9 cellular contexts compared by ENCODE assay signal in the genomic region with DNA sequence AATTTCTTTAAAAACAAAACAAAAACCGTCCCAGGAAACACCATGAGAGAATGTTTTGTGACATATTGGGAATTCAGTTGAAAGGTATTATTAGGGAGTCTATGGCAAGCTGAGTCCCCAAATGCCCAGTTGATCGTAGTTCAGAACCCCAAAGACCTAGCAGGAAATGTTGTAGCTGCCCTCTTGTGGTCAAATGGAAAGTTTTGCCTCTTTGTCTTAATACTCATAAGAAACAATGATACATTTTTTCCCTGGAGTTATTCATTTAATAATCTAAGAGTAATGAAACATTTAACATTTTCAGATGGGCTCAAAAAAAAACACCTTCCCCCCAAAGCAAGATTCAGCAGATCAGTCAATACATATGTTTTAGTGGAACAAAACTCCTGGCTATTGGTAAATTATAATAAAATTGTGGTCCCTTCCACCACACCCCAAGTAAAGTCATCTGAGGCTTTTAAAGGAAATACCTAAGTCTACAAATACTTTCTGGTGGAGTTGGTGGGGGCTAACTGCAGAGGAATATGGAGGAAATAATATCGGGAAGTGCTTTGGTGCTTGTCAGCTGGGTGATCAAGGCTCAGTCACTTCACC. TPM values are rescaled to one million over a fixed set of nuclear protein-coding genes. Genes with fewer than 3 reads are reported as not detected.
A peak's percentile ranks its signal among the peaks of the same experiment; 100 is the strongest.
DNase-seq lines count a peak whose midpoint lies in the region; ATAC-seq, FAIRE-seq and TF ChIP-seq lines count a peak whose summit lies in the region.
"Had no signal": no experiment of that assay in that cellular context is flagged by ENCODE, and none has a peak within 500 bp of the region (broad histone marks: within the 10 kb centered on the region; RNA-seq: fewer than 3 reads in every experiment).

No MANE protein-coding gene starts in this region.

- peak; percentile 76 for TF ChIP-seq CTCF in AG10803 (conservative IDR thresholded peaks at IDR 0.05; ENCODE audit: low read length)
- peak; percentile 70 for TF ChIP-seq CTCF in MM.1S (IDR thresholded peaks at IDR 0.05; ENCODE audit: low read length)
- peak; percentile 64 for TF ChIP-seq CTCF in left ventricle myocardium inferior (IDR thresholded peaks at IDR 0.05; ENCODE audit: borderline replicate concordance)
- TF ChIP-seq CTCF in thoracic aorta (IDR thresholded peaks at IDR 0.05) = peak; percentile 61

- H3K4me3 ChIP-seq in AG10803 (ENCODE audit: low read length) = no peak overlapping the region
- H3K4me3 ChIP-seq in MM.1S (ENCODE audit: low read length) = no peak overlapping the region
- H3K4me3 ChIP-seq in left ventricle myocardium inferior = no peak overlapping the region
- H3K4me3 ChIP-seq in thoracic aorta = peak overlapping the region; percentile 50

- H3K27ac ChIP-seq in MM.1S (ENCODE audit: low read length) (no peak overlapping the region), left ventricle myocardium inferior (replicated peaks) (no peak overlapping the region), thoracic aorta (no peak overlapping the region)

- H3K4me1 Mint-ChIP-seq in activated T-cell treated with anti-CD3 and anti-CD28 coated beads, Interleukin-2, amount 50 U/mL, for 72 hours (ENCODE audit: low read depth) = no peaks in the 10 kb centered on the region
- H3K4me1 Mint-ChIP-seq: memory B cell had no signal

- no peak overlapping the region for H3K9ac ChIP-seq in MM.1S (ENCODE audit: low read length)

- H3K36me3 ChIP-seq in MM.1S (replicated peaks; ENCODE audit: insufficient read depth, low read length) = no peaks in the 10 kb centered on the region
- no peaks in the 10 kb centered on the region for H3K36me3 ChIP-seq in left ventricle myocardium inferior
- H3K36me3 ChIP-seq in thoracic aorta = no peaks in the 10 kb centered on the region

- H3K9me2 ChIP-seq in MM.1S (replicated peaks; ENCODE audit: insufficient read depth, low read length) = no peaks in the 10 kb centered on the region

- H3K79me2 ChIP-seq in MM.1S (ENCODE audit: low read length) = no peaks in the 10 kb centered on the region

- H3K9me3 ChIP-seq in MM.1S (replicated peaks; ENCODE audit: insufficient read depth, low read length) = no peaks in the 10 kb centered on the region
- H3K9me3 ChIP-seq in left ventricle myocardium inferior (replicated peaks) = no peaks in the 10 kb centered on the region
- no peaks in the 10 kb centered on the region for H3K9me3 ChIP-seq in thoracic aorta

- no peaks in the 10 kb centered on the region for H3F3A ChIP-seq in MM.1S (ENCODE audit: insufficient read depth, low read length)

- intact Hi-C loops in left ventricle myocardium inferior (cut with micrococcal nuclease) = loop anchor here (10.0 kb wide), 1 partner anchor 197 kb away; no protein-coding TSS in a partner anchor

- H3K9me3 Mint-ChIP-seq in activated T-cell treated with anti-CD3 and anti-CD28 coated beads, Interleukin-2, amount 50 U/mL, for 72 hours = no peaks in the 10 kb centered on the region
- H3K9me3 Mint-ChIP-seq: memory B cell had no signal

- no peak overlapping the region for H2AFZ ChIP-seq in MM.1S (ENCODE audit: low read length)

- no peak overlapping the region for H3K4me3 Mint-ChIP-seq in activated T-cell treated with anti-CD3 and anti-CD28 coated beads, Interleukin-2, amount 50 U/mL, for 72 hours
- H3K4me3 Mint-ChIP-seq: memory B cell had no signal

- no peak overlapping the region for H3K4me2 ChIP-seq in MM.1S (ENCODE audit: low read depth, low read length)

- no peaks in the 10 kb centered on the region for H4K20me1 ChIP-seq in MM.1S (ENCODE audit: insufficient read depth, low read length)

- H3K36me3 Mint-ChIP-seq in activated T-cell treated with anti-CD3 and anti-CD28 coated beads, Interleukin-2, amount 50 U/mL, for 72 hours (ENCODE audit: insufficient read depth in 2 of 2) = no peaks in the 10 kb centered on the region
- H3K36me3 Mint-ChIP-seq: memory B cell had no signal

- peak; percentile 9 for FAIRE-seq in TTC549 (lab: Jason Lieb, UNC)

- H3K4me1 ChIP-seq in MM.1S (ENCODE audit: low read length) = no peaks in the 10 kb centered on the region
- H3K4me1 ChIP-seq in left ventricle myocardium inferior = peaks cover 9% of the 10 kb centered on the region
- H3K4me1 ChIP-seq in thoracic aorta (ENCODE audit: control insufficient read depth in 1 of 2, low read depth in 2 of 2) = peaks cover 5 to 23% of the 10 kb centered on the region in 2 donors

- H3K27me3 ChIP-seq in MM.1S (replicated peaks; ENCODE audit: insufficient read depth, low read length) (no peaks in the 10 kb centered on the region), left ventricle myocardium inferior (ENCODE audit: low read depth) (no peaks in the 10 kb centered on the region), thoracic aorta (replicated peaks; ENCODE audit: insufficient read depth) (no peaks in the 10 kb centered on the region)

- H3K27me3 Mint-ChIP-seq in activated T-cell treated with anti-CD3 and anti-CD28 coated beads, Interleukin-2, amount 50 U/mL, for 72 hours (ENCODE audit: low read depth) = peaks cover 18% of the 10 kb centered on the region
- H3K27me3 Mint-ChIP-seq: memory B cell had no signal

- DNase-seq in AG10803 (ENCODE audit: low read depth) = peak; percentile 63
- DNase-seq in MM.1S = peak; percentile 66
- no peak for DNase-seq in left ventricle myocardium inferior
- no peak for DNase-seq in thoracic aorta (ENCODE audit: low spot score)
- no peak for DNase-seq in islet precursor cell
- DNase-seq in activated T-cell treated with anti-CD3 and anti-CD28 coated beads, Interleukin-2, amount 50 U/mL, for 72 hours = no peak

- ATAC-seq in GM18511 (IDR thresholded peaks at IDR 0.05; ENCODE audit: unreplicated experiment) (peak; percentile 67), thoracic aorta (ENCODE audit: insufficient number of reproducible peaks, low FRiP score, low read depth) (no peak)
- no peak for ATAC-seq in activated T-cell treated with anti-CD3 and anti-CD28 coated beads, Interleukin-2, amount 50 U/mL, for 72 hours (replicated peaks in 1 of 2)

- H3K27ac Mint-ChIP-seq in activated T-cell treated with anti-CD3 and anti-CD28 coated beads, Interleukin-2, amount 50 U/mL, for 72 hours = no peak overlapping the region
- H3K27ac Mint-ChIP-seq: memory B cell had no signal

RNA-seq across cellular contexts. Expression of a gene that starts 37.8 kb away (rescaled TPM):
- 72.3 TPM for total RNA-seq in left ventricle myocardium inferior
- total RNA-seq in thoracic aorta = 1,000 to 10,000 TPM; 1,782 to 2,754 TPM
- total RNA-seq in activated T-cell treated with anti-CD3 and anti-CD28 coated beads, Interleukin-2, amount 50 U/mL, for 72 hours = not detected

Comparison
In these comparisons a context has a peak if more than half of its experiments do, and no peak if none do; other contexts are left out.
1. DNase-seq: peak in AG10803 (single experiment) and MM.1S (single experiment); none in left ventricle myocardium inferior (single experiment), thoracic aorta (single experiment), islet precursor cell (single experiment) and activated T-cell treated with anti-CD3 and anti-CD28 coated beads, Interleukin-2, amount 50 U/mL, for 72 hours (0 of 2).
2. RNA of a gene that starts 37.8 kb away (total RNA-seq): 1,782 to 2,754 TPM in thoracic aorta and 72.3 TPM in left ventricle myocardium inferior (single experiment); not detected in activated T-cell treated with anti-CD3 and anti-CD28 coated beads, Interleukin-2, amount 50 U/mL, for 72 hours; every median in the first group is over 10 times any median in the second.
3. Peak in every context shown above with its lines, with median percentiles within 50 percentile points of each other: CTCF ChIP-seq.